Comparison of ENCODE assay signal across 1 cellular context in the genomic region with DNA sequence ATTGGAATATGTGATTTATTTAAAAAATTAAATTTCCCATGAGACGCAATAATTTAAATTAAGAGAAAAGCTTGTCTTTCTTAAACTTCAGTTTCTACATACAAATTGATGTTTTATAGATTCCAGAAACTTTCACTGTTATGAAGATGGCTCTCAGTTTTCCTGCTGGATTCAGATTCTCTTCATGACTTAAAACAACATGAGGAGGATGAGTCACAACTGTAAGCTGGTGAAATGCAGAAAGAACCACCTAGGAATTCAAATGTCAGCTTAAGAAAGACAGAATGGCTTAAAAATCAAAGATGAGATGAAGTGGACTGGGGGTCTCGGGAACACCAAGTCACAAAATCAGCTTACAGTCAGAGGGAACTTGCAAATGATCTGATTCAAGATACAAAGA.
TF ChIP-seq lines count a peak whose summit lies in the region.

No MANE protein-coding gene starts in this region.

TF ChIP-seq in SK-N-SH, 30 proteins besides CTCF, POLR2A, EP300 and RAD21 (continued from another document):
- TF ChIP-seq RFX5 (IDR thresholded peaks at IDR 0.05; ENCODE audit: low read length) (no peak), POLR2AphosphoS5 (IDR thresholded peaks at IDR 0.05; ENCODE audit: low read depth, low read length) (peak; percentile 20; the same call in 1 of the 2 replicates), TCF12 (IDR thresholded peaks at IDR 0.05) (peak; percentile 72), MEF2A (IDR thresholded peaks at IDR 0.05; ENCODE audit: borderline replicate concordance, low read depth) (no peak)
- TF ChIP-seq, protein P1, sequence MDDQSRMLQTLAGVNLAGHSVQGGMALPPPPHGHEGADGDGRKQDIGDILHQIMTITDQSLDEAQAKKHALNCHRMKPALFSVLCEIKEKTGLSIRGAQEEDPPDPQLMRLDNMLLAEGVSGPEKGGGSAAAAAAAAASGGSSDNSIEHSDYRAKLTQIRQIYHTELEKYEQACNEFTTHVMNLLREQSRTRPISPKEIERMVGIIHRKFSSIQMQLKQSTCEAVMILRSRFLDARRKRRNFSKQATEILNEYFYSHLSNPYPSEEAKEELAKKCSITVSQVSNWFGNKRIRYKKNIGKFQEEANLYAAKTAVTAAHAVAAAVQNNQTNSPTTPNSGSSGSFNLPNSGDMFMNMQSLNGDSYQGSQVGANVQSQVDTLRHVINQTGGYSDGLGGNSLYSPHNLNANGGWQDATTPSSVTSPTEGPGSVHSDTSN (IDR thresholded peaks at IDR 0.05) = peak; percentile 65
